ENCODE assay signal across 11 cellular contexts in genomic region chr7:5755704-5756131, GRCh38. TPM values are rescaled to one million over a fixed set of nuclear protein-coding genes. Genes with fewer than 3 reads are reported as not detected.
DNase-seq lines count a peak whose midpoint lies in the region; ATAC-seq and TF ChIP-seq lines count a peak whose summit lies in the region.
"Had no signal": no experiment of that assay in that cellular context is flagged by ENCODE, and none has a peak within 500 bp of the region (broad histone marks: within the 10 kb centered on the region; RNA-seq: fewer than 3 reads in every experiment).

No MANE protein-coding gene starts in this region.

- ATAC-seq in omental fat pad (ENCODE audit: low FRiP score) (peak; percentile 65), upper lobe of right lung (no peak)
- ATAC-seq: foreskin keratinocyte had no signal

- peaks cover 49% of the 10 kb centered on the region for H3K36me3 ChIP-seq in upper lobe of right lung

- H3K27ac ChIP-seq in upper lobe of right lung: no peak overlapping the region
- H3K27ac ChIP-seq: foreskin keratinocyte, suprapubic skin had no signal

- no peak for TF ChIP-seq CTCF in choroid plexus epithelial cell (conservative IDR thresholded peaks at IDR 0.05; ENCODE audit: low read depth, low read length)
- TF ChIP-seq CTCF in omental fat pad (IDR thresholded peaks at IDR 0.05): no peak
- no peak for TF ChIP-seq CTCF in upper lobe of right lung (IDR thresholded peaks at IDR 0.05)

- no peaks in the 10 kb centered on the region for H3K4me1 ChIP-seq in upper lobe of right lung
- H3K4me1 ChIP-seq: foreskin keratinocyte had no signal

- H3K27me3 ChIP-seq in upper lobe of right lung: no peaks in the 10 kb centered on the region
- H3K27me3 ChIP-seq: foreskin keratinocyte, suprapubic skin had no signal

- DNase-seq in GM03348 (ENCODE audit: low spot score) (peak; percentile 69), NCI-H446 (lab: John Stamatoyannopoulos, UW) (peak; percentile 62 to 78), choroid plexus epithelial cell (ENCODE audit: low read depth) (peak; percentile 81), omental fat pad (ENCODE audit: low spot score) (no peak), upper lobe of right lung (no peak), NCI-H510A (lab: John Stamatoyannopoulos, UW) (no peak), T-helper 1 cell (no peak)
- DNase-seq: midbrain, NCI-H1417 treated with DMSO at 0.1 percent for 48 hours had no signal

- intact Hi-C loops in upper lobe of right lung (cut with DNase I): no loop called here

- no peaks in the 10 kb centered on the region for H3K9me3 ChIP-seq in upper lobe of right lung
- H3K9me3 ChIP-seq: suprapubic skin had no signal

- H3K4me3 ChIP-seq in choroid plexus epithelial cell (ENCODE audit: low read depth, low read length) (no peak overlapping the region), upper lobe of right lung (no peak overlapping the region)
- H3K4me3 ChIP-seq: suprapubic skin had no signal

RNA-seq across cellular contexts. Expression of gene RNF216, which starts 25.7 kb away (rescaled TPM):
- total RNA-seq in omental fat pad: 10 to 100 TPM; 30.1 to 44.9 (median 35.2) TPM
- total RNA-seq in upper lobe of right lung: 32.1 TPM

Comparison
In these comparisons a context has a peak if more than half of its experiments do, and no peak if none do; other contexts are left out.
1. DNase-seq: peak in GM03348 (single experiment), NCI-H446 (2 of 2) and choroid plexus epithelial cell (single experiment); none in omental fat pad (single experiment), upper lobe of right lung (single experiment), NCI-H510A (single experiment) and T-helper 1 cell (0 of 5).